Comparison of ENCODE assay signal across 28 cellular contexts in the genomic region with DNA sequence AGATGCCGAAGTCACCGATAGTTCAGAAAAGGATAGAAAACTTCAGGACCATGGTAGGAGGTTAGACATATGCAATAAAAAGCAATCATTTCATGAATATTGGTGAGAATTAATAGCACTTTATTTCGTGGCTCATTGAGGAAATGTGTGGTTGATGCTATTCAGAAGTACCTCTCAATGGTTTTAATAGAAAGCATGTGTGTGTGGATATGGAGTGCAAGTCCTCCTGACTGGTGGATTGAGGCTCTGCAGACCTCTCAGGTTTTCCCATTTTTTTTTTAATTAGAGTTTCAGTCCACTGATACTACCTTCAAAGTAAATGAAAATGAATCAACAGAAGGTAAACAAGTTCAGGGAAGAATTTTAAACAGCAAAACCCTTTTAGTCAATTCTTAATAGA.
"Had no signal": no experiment of that assay in that cellular context is flagged by ENCODE, and none has a peak within 500 bp of the region (broad histone marks: within the 10 kb centered on the region; RNA-seq: fewer than 3 reads in every experiment).

No MANE protein-coding gene starts in this region.

- H3K36me3 Mint-ChIP-seq: T-cell had no signal

- H3K4me2 ChIP-seq: KMS-11, PC-9 had no signal

- H2AFZ ChIP-seq: PC-9 had no signal

- H3K27ac Mint-ChIP-seq: T-cell had no signal

- H3K9ac ChIP-seq: KMS-11 had no signal

- H3K27me3 Mint-ChIP-seq: T-cell had no signal

- H3K9me3 ChIP-seq: SJCRH30 had no signal

- H3K4me1 ChIP-seq: SJCRH30 had no signal

- H3K4me1 Mint-ChIP-seq: T-cell had no signal

- H3K4me3 Mint-ChIP-seq: T-cell had no signal

- DNase-seq: Karpas-422, KBM-7, MM.1S, MV-4-11, NCI-H1092, NCI-H1105, NCI-H1417 treated with DMSO at 0.1 percent for 48 hours, NCI-H1436 treated with DMSO at 0.1 percent for 48 hours, NCI-H1694, NCI-H187, NCI-H1930, NCI-H2029 treated with DMSO at 0.1 percent for 48 hours, NCI-H2081 treated with DMSO at 0.1 percent for 48 hours, NCI-H2107, NCI-H226, NCI-H446 treated with DMSO at 0.1 percent for 48 hours, NCI-H510A, NCI-H524, NCI-H526 treated with DMSO at 0.1 percent for 48 hours, NCI-H774, PC-9, SHP77, SIG-M5, SJCRH30, T-cell had no signal

- H3K36me3 ChIP-seq: SJCRH30 had no signal

- H3K4me3 ChIP-seq: PC-9, SJCRH30, SK-N-MC had no signal

- H3K27ac ChIP-seq: KMS-11, PC-9, RWPE1, SJCRH30, SK-N-MC had no signal
